In genomic region chr9:97688654-97689053, GRCh38 we compare ENCODE assay signal across 19 cellular contexts. TPM values are rescaled to one million over a fixed set of nuclear protein-coding genes. Genes with fewer than 3 reads are reported as not detected.
DNase-seq lines count a peak whose midpoint lies in the region; ATAC-seq and TF ChIP-seq lines count a peak whose summit lies in the region.
"Had no signal": no experiment of that assay in that cellular context is flagged by ENCODE, and none has a peak within 500 bp of the region (broad histone marks: within the 10 kb centered on the region; RNA-seq: fewer than 3 reads in every experiment).

No MANE protein-coding gene starts in this region.

- H3K27me3 ChIP-seq in adrenal gland, result no peaks in the 10 kb centered on the region
- H3K27me3 ChIP-seq: BE2C had no signal

- peaks cover 0 to 6% of the 10 kb centered on the region in 2 donors for H3K4me1 ChIP-seq in adrenal gland (replicated peaks in 1 of 2)

- no peaks in the 10 kb centered on the region for H3K9me3 ChIP-seq in adrenal gland (replicated peaks in 1 of 3)
- H3K9me3 ChIP-seq: BE2C had no signal

- no peak for TF ChIP-seq POLR2A in adrenal gland (IDR thresholded peaks at IDR 0.05)

- peaks cover 10% of the 10 kb centered on the region for H3K4me1 Mint-ChIP-seq in activated T-cell treated with anti-CD3 and anti-CD28 coated beads, Interleukin-2, amount 50 U/mL, for 24 hours (ENCODE audit: low read depth)
- H3K4me1 Mint-ChIP-seq in activated T-cell treated with anti-CD3 and anti-CD28 coated beads, Interleukin-2, amount 50 U/mL, for 72 hours (ENCODE audit: low read depth), result peaks cover 2% of the 10 kb centered on the region
- peaks cover 2% of the 10 kb centered on the region for H3K4me1 Mint-ChIP-seq in type B pancreatic cell (ENCODE audit: unreplicated experiment)
- H3K4me1 Mint-ChIP-seq in stimulated activated effector memory CD8-positive, alpha-beta T cell treated with anti-CD3 and anti-CD28 coated beads, Interleukin-12 subunit alpha, Interleukin-12 subunit beta, amount 100 ng/mL, for 72 hours, result peaks cover 18% of the 10 kb centered on the region

- WGBS in adrenal gland, 4 donors, result 73 to 90% (median 84%) methylated on average over 1 of the region's 1 CpG

- no peak for ATAC-seq in activated T-cell treated with anti-CD3 and anti-CD28 coated beads, Interleukin-2, amount 50 U/mL, for 72 hours (replicated peaks in 1 of 2)
- peak; percentile 55 for ATAC-seq in left colon
- no peak for ATAC-seq in stimulated activated effector memory CD8-positive, alpha-beta T cell treated with anti-CD3 and anti-CD28 coated beads, Interleukin-12 subunit alpha, Interleukin-12 subunit beta, amount 100 ng/mL, for 72 hours
- ATAC-seq: CD8-positive, alpha-beta T cell; Panc1; Right ventricle myocardium inferior had no signal

- H3K9me3 Mint-ChIP-seq in activated T-cell treated with anti-CD3 and anti-CD28 coated beads, Interleukin-2, amount 50 U/mL, for 24 hours, result no peaks in the 10 kb centered on the region
- H3K9me3 Mint-ChIP-seq in activated T-cell treated with anti-CD3 and anti-CD28 coated beads, Interleukin-2, amount 50 U/mL, for 72 hours, result no peaks in the 10 kb centered on the region
- no peaks in the 10 kb centered on the region for H3K9me3 Mint-ChIP-seq in type B pancreatic cell
- H3K9me3 Mint-ChIP-seq in stimulated activated effector memory CD8-positive, alpha-beta T cell treated with anti-CD3 and anti-CD28 coated beads, Interleukin-12 subunit alpha, Interleukin-12 subunit beta, amount 100 ng/mL, for 72 hours, result no peaks in the 10 kb centered on the region
- H3K9me3 Mint-ChIP-seq: CD8-positive, alpha-beta T cell had no signal

- peak overlapping the region; percentile 16 for H3K27ac Mint-ChIP-seq in activated T-cell treated with anti-CD3 and anti-CD28 coated beads, Interleukin-2, amount 50 U/mL, for 24 hours
- no peak overlapping the region for H3K27ac Mint-ChIP-seq in activated T-cell treated with anti-CD3 and anti-CD28 coated beads, Interleukin-2, amount 50 U/mL, for 72 hours
- H3K27ac Mint-ChIP-seq in type B pancreatic cell, result peak overlapping the region; percentile 61
- H3K27ac Mint-ChIP-seq in stimulated activated effector memory CD8-positive, alpha-beta T cell treated with anti-CD3 and anti-CD28 coated beads, Interleukin-12 subunit alpha, Interleukin-12 subunit beta, amount 100 ng/mL, for 72 hours, result no peak overlapping the region

- H3K36me3 Mint-ChIP-seq in activated T-cell treated with anti-CD3 and anti-CD28 coated beads, Interleukin-2, amount 50 U/mL, for 24 hours (ENCODE audit: low read depth), result peaks cover 89% of the 10 kb centered on the region
- peaks cover 4 to 14% of the 10 kb centered on the region in 2 donors for H3K36me3 Mint-ChIP-seq in activated T-cell treated with anti-CD3 and anti-CD28 coated beads, Interleukin-2, amount 50 U/mL, for 72 hours (ENCODE audit: insufficient read depth in 2 of 2)
- peaks cover 28% of the 10 kb centered on the region for H3K36me3 Mint-ChIP-seq in type B pancreatic cell
- peaks cover 98% of the 10 kb centered on the region for H3K36me3 Mint-ChIP-seq in stimulated activated effector memory CD8-positive, alpha-beta T cell treated with anti-CD3 and anti-CD28 coated beads, Interleukin-12 subunit alpha, Interleukin-12 subunit beta, amount 100 ng/mL, for 72 hours

- H3K27me3 Mint-ChIP-seq in activated T-cell treated with anti-CD3 and anti-CD28 coated beads, Interleukin-2, amount 50 U/mL, for 24 hours, result no peaks in the 10 kb centered on the region
- H3K27me3 Mint-ChIP-seq in activated T-cell treated with anti-CD3 and anti-CD28 coated beads, Interleukin-2, amount 50 U/mL, for 72 hours (ENCODE audit: low read depth), result no peaks in the 10 kb centered on the region
- H3K27me3 Mint-ChIP-seq in type B pancreatic cell, result no peaks in the 10 kb centered on the region

- no peak overlapping the region for H3K4me3 ChIP-seq in adrenal gland

- intact Hi-C loops in left colon (cut with DNase I, micrococcal nuclease) (no loop called here), adrenal gland (cut with DNase I) (no loop called here)

- H3K4me3 Mint-ChIP-seq in activated T-cell treated with anti-CD3 and anti-CD28 coated beads, Interleukin-2, amount 50 U/mL, for 24 hours, result no peak overlapping the region
- H3K4me3 Mint-ChIP-seq in activated T-cell treated with anti-CD3 and anti-CD28 coated beads, Interleukin-2, amount 50 U/mL, for 72 hours, result no peak overlapping the region
- peak overlapping the region; percentile 7 for H3K4me3 Mint-ChIP-seq in type B pancreatic cell
- no peak overlapping the region for H3K4me3 Mint-ChIP-seq in stimulated activated effector memory CD8-positive, alpha-beta T cell treated with anti-CD3 and anti-CD28 coated beads, Interleukin-12 subunit alpha, Interleukin-12 subunit beta, amount 100 ng/mL, for 72 hours
- H3K4me3 Mint-ChIP-seq: CD8-positive, alpha-beta T cell had no signal

- no peak for DNase-seq in activated T-cell treated with anti-CD3 and anti-CD28 coated beads, Interleukin-2, amount 50 U/mL, for 24 hours
- DNase-seq in activated T-cell treated with anti-CD3 and anti-CD28 coated beads, Interleukin-2, amount 50 U/mL, for 72 hours, result no peak
- DNase-seq in left colon, result no peak
- DNase-seq in type B pancreatic cell (ENCODE audit: extremely low spot score, unreplicated experiment), result no peak
- DNase-seq in stimulated activated effector memory CD8-positive, alpha-beta T cell treated with anti-CD3 and anti-CD28 coated beads, Interleukin-12 subunit alpha, Interleukin-12 subunit beta, amount 100 ng/mL, for 72 hours (ENCODE audit: low spot score in 2 of 2), result no peak
- no peak for DNase-seq in adrenal gland
- no peak for DNase-seq in DMS53 treated with DMSO at 0.1 percent for 48 hours (lab: John Stamatoyannopoulos, UW; ENCODE audit: unreplicated experiment)
- DNase-seq: 8988T; BE2C; CD8-positive, alpha-beta T cell; DND-41; GOT3; NCI-H1048; NCI-H1436 treated with DMSO at 0.1 percent for 48 hours; NCI-H2029 treated with DMSO at 0.1 percent for 48 hours; NCI-H510A had no signal

- no peak for TF ChIP-seq CTCF in VCaP (conservative IDR thresholded peaks at IDR 0.05)
- no peak for TF ChIP-seq CTCF in type B pancreatic cell (conservative IDR thresholded peaks at IDR 0.05)
- TF ChIP-seq CTCF in adrenal gland (IDR thresholded peaks at IDR 0.05), result no peak

- H3K27ac ChIP-seq in VCaP (peak overlapping the region; percentile 31), adrenal gland (no peak overlapping the region)

- peaks cover 0 to 60% of the 10 kb centered on the region in 2 donors for H3K36me3 ChIP-seq in adrenal gland (replicated peaks in 1 of 2)

RNA-seq across cellular contexts. Expression of gene XPA, which starts 8.5 kb away (rescaled TPM):
- 10 to 100 TPM in 1 of 2 donors, 1 to 10 TPM in 1; 8.8 to 11.1 TPM for total RNA-seq in activated T-cell treated with anti-CD3 and anti-CD28 coated beads, Interleukin-2, amount 50 U/mL, for 72 hours
- 10 to 100 TPM; 10.0 to 10.1 TPM for total RNA-seq in left colon
- total RNA-seq in type B pancreatic cell (ENCODE audit: low replicate concordance), result 11.6 and 13.7 TPM in 2 replicates
- total RNA-seq in adrenal gland, result 10 to 100 TPM in 7 of 8 donors, 1 to 10 TPM in 1; 7.5 to 17.5 (median 15.3) TPM
- 10 to 100 TPM in 2 of 3 donors, 1 to 10 TPM in 1; 8.9 to 18.0 (median 15.4) TPM for polyA plus RNA-seq in adrenal gland

RNA-seq across cellular contexts. Expression of gene NCBP1, which starts 55.0 kb away (rescaled TPM):
- 10 to 100 TPM; 24.3 to 25.4 TPM for total RNA-seq in activated T-cell treated with anti-CD3 and anti-CD28 coated beads, Interleukin-2, amount 50 U/mL, for 72 hours
- total RNA-seq in left colon (10 to 100 TPM; 29.0 to 34.0 TPM), type B pancreatic cell (ENCODE audit: low replicate concordance) (41.8 and 44.4 TPM in 2 replicates), adrenal gland (10 to 100 TPM in 7 of 8 donors, 1 to 10 TPM in 1; 9.8 to 24.8 (median 18.5) TPM)
- 10 to 100 TPM in 1 of 3 donors, 1 to 10 TPM in 2; 7.8 to 24.3 (median 8.9) TPM for polyA plus RNA-seq in adrenal gland

RNA-seq across cellular contexts. Expression of gene TSTD2, which starts 55.5 kb away (rescaled TPM):
- total RNA-seq in activated T-cell treated with anti-CD3 and anti-CD28 coated beads, Interleukin-2, amount 50 U/mL, for 72 hours, result 10 to 100 TPM; 18.7 to 23.3 TPM
- total RNA-seq in left colon (10 to 100 TPM; 12.6 to 22.4 TPM), type B pancreatic cell (ENCODE audit: low replicate concordance) (17.9 and 24.9 TPM in 2 replicates), adrenal gland (10 to 100 TPM; 13.2 to 27.3 (median 17.7) TPM)
- 10 to 100 TPM; 19.1 to 24.0 (median 20.8) TPM for polyA plus RNA-seq in adrenal gland

Comparison
In these comparisons a context has a peak if more than half of its experiments do, and no peak if none do; other contexts are left out.
1. H3K27ac Mint-ChIP-seq: peak in activated T-cell treated with anti-CD3 and anti-CD28 coated beads, Interleukin-2, amount 50 U/mL, for 24 hours (single experiment) and type B pancreatic cell (single experiment); none in activated T-cell treated with anti-CD3 and anti-CD28 coated beads, Interleukin-2, amount 50 U/mL, for 72 hours (single experiment) and stimulated activated effector memory CD8-positive, alpha-beta T cell treated with anti-CD3 and anti-CD28 coated beads, Interleukin-12 subunit alpha, Interleukin-12 subunit beta, amount 100 ng/mL, for 72 hours (single experiment).